Comparison of ENCODE assay signal across 17 cellular contexts in the genomic region with DNA sequence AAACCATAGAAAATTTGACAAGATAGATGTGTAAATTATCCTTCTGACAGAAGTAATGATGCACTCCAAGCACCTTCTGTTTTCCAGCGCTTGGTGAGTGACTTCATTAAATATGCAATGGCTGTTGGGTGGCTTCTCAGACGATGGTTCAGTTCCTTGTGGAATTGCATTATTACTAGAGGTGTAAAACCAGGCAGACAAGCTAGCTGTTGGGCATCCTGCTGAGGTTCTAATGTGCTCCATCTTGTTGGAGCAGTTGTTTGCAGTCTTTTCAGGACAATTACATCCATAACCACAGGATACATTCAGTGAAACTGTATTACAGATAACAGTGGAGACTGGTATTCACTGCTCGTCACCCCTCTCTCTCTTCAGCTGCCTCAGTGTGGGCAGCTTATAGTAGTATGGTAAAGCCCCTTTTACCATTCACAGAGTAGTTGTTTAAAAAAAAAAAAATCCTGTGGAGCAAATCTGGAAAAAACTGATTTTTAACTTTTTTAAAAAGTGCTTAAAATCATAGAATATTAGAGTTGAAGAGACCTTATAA.
A peak's percentile ranks its signal among the peaks of the same experiment; 100 is the strongest.
DNase-seq lines count a peak whose midpoint lies in the region; ATAC-seq and TF ChIP-seq lines count a peak whose summit lies in the region.
"Had no signal": no experiment of that assay in that cellular context is flagged by ENCODE, and none has a peak within 500 bp of the region (broad histone marks: within the 10 kb centered on the region; RNA-seq: fewer than 3 reads in every experiment).

No MANE protein-coding gene starts in this region.

- TF ChIP-seq CTCF in mesothelial cell of epicardium (IDR thresholded peaks at IDR 0.05; ENCODE audit: unreplicated experiment), result no peak

- peak overlapping the region; percentile 15 for H3K27ac Mint-ChIP-seq in mesothelial cell of epicardium
- H3K27ac Mint-ChIP-seq: CD8-positive, alpha-beta T cell; T-helper 1 cell treated with Interleukin-12 subunit alpha and Interleukin-12 subunit beta and Interleukin-4 antibody, amounts not matched to agents 30 μg/mL and 1 μg/mL, for 36 hours had no signal

- H3K4me3 Mint-ChIP-seq in mesothelial cell of epicardium, result no peak overlapping the region
- H3K4me3 Mint-ChIP-seq: CD8-positive, alpha-beta T cell; T-helper 1 cell treated with Interleukin-12 subunit alpha and Interleukin-12 subunit beta and Interleukin-4 antibody, amounts not matched to agents 30 μg/mL and 1 μg/mL, for 36 hours had no signal

- H3K4me1 Mint-ChIP-seq in mesothelial cell of epicardium, result peaks cover 33% of the 10 kb centered on the region

- no peak for ATAC-seq in HG03196 (IDR thresholded peaks at IDR 0.05; ENCODE audit: unreplicated experiment)
- ATAC-seq: CD8-positive, alpha-beta T cell; SK-N-SH treated with all-trans-retinoic acid at 6 μM for 48 hours had no signal

- no peaks in the 10 kb centered on the region for H3K27me3 Mint-ChIP-seq in mesothelial cell of epicardium (ENCODE audit: low read depth)

- DNase-seq in DMS153 (lab: John Stamatoyannopoulos, UW) (peak; percentile 66), NCI-H1417 (lab: John Stamatoyannopoulos, UW) (peak in 2 of 3 experiments; percentile 25 to 79), NCI-H446 treated with DMSO at 0.1 percent for 48 hours (lab: John Stamatoyannopoulos, UW) (peak; percentile 41), mesothelial cell of epicardium (ENCODE audit: low spot score in 2 of 2, unreplicated experiment in 2 of 2) (no peak), LoVo (ENCODE audit: low spot score) (no peak), foreskin melanocyte (no peak)
- DNase-seq: CD8-positive, alpha-beta T cell; EL; HCEC 1CT; KBM-7; NCI-H1092 treated with DMSO at 0.1 percent for 48 hours; NCI-H2029; NCI-H510A treated with DMSO at 0.1 percent for 48 hours; SHP77 had no signal

- no peaks in the 10 kb centered on the region for H3K9me3 Mint-ChIP-seq in mesothelial cell of epicardium
- H3K9me3 Mint-ChIP-seq: CD8-positive, alpha-beta T cell; T-helper 1 cell treated with Interleukin-12 subunit alpha and Interleukin-12 subunit beta and Interleukin-4 antibody, amounts not matched to agents 30 μg/mL and 1 μg/mL, for 36 hours had no signal

- peaks cover 11% of the 10 kb centered on the region for H3K36me3 Mint-ChIP-seq in mesothelial cell of epicardium

Comparison
In these comparisons a context has a peak if more than half of its experiments do, and no peak if none do; other contexts are left out.
1. DNase-seq: peak in DMS153 (single experiment), NCI-H1417 (2 of 3) and NCI-H446 treated with DMSO at 0.1 percent for 48 hours (single experiment); none in mesothelial cell of epicardium (0 of 2), LoVo (single experiment) and foreskin melanocyte (single experiment).